21 cellular contexts compared by ENCODE assay signal in the genomic region with DNA sequence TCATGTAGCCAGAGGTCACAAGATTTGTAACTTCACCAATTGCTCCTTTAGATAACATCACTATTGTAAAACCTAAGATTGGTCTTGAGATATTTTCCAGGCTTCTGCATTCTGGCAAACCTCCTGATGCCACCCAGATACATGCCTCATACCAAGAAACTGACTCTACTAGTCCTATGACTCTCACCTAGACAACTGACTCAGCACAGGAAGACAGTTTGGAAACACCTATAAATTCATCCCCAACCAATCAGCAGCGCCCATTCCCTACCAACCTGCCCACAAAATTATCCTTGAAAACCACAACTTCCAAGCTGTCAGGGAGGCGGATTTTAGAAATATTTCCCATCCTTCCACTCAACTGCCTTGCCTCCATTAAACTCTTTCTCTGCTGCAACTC. TPM values are rescaled to one million over a fixed set of nuclear protein-coding genes. Genes with fewer than 3 reads are reported as not detected.
A peak's percentile ranks its signal among the peaks of the same experiment; 100 is the strongest.
DNase-seq lines count a peak whose midpoint lies in the region; ATAC-seq lines count a peak whose summit lies in the region.
"Had no signal": no experiment of that assay in that cellular context is flagged by ENCODE, and none has a peak within 500 bp of the region (broad histone marks: within the 10 kb centered on the region; RNA-seq: fewer than 3 reads in every experiment).

No MANE protein-coding gene starts in this region.

- no peak overlapping the region for H4K91ac ChIP-seq in mesenchymal stem cell (ENCODE audit: low read length)

- H2BK15ac ChIP-seq in mesenchymal stem cell (ENCODE audit: low read depth, poor library complexity, severe bottlenecking) = no peak overlapping the region

- no peaks in the 10 kb centered on the region for H3K27me3 ChIP-seq in mesenchymal stem cell (ENCODE audit: control insufficient read depth in 1 of 2, insufficient read depth in 1 of 2, low read length in 2 of 2)
- H3K27me3 ChIP-seq: BE2C, cardiac muscle cell, upper lobe of left lung had no signal

- H3K4me1 ChIP-seq in mesenchymal stem cell (ENCODE audit: control insufficient read depth, insufficient read depth, low read depth, low read length) = peaks cover 2% of the 10 kb centered on the region
- H3K4me1 ChIP-seq: BE2C, HAP-1 had no signal

- H3K9ac ChIP-seq in mesenchymal stem cell (ENCODE audit: low read length) = no peak overlapping the region
- H3K9ac ChIP-seq: KMS-11 had no signal

- peaks cover 0 to 4% of the 10 kb centered on the region in 2 experiments for H3K36me3 ChIP-seq in mesenchymal stem cell (ENCODE audit: control insufficient read depth in 1 of 2, insufficient read depth in 2 of 2, low read depth in 1 of 2, low read length in 2 of 2)
- H3K36me3 ChIP-seq: cardiac muscle cell had no signal

- peaks cover 4% of the 10 kb centered on the region for H3K27me3 Mint-ChIP-seq in activated T-helper 1 cell treated with anti-CD3 and anti-CD28 coated beads, Interleukin-12 subunit alpha, Interleukin-12 subunit beta, Interleukin-2, Interleukin-4 antibody, amounts not matched to agents 30 ng/mL and 10 ng/mL and 1 ng/mL, durations not matched to agents 14 hours and 24 hours and 36 hours (ENCODE audit: insufficient read depth)
- no peaks in the 10 kb centered on the region for H3K27me3 Mint-ChIP-seq in stimulated activated memory B cell treated with anti-CD40 and anti-IgM and Interleukin-4, amounts not matched to agents 10 μg/mL and 1 μg/mL and 100 μg/mL, for 72 hours

- DNase-seq in Daoy (ENCODE audit: low read depth) (peak; percentile 49), HPDE6-E6E7 (ENCODE audit: extremely low spot score) (peak; percentile 39), mesenchymal stem cell (no peak), NCI-H510A (lab: John Stamatoyannopoulos, UW) (no peak), DMS79 treated with DMSO at 0.1 percent for 48 hours (lab: John Stamatoyannopoulos, UW) (no peak)
- DNase-seq in activated T-helper 1 cell treated with anti-CD3 and anti-CD28 coated beads, Interleukin-12 subunit alpha, Interleukin-12 subunit beta, Interleukin-2, Interleukin-4 antibody, amounts not matched to agents 30 ng/mL and 10 ng/mL and 1 ng/mL, durations not matched to agents 14 hours and 24 hours and 36 hours (ENCODE audit: low spot score) = no peak
- DNase-seq: BE2C; hippocampal formation; kidney; NCI-H1417 treated with DMSO at 0.1 percent for 48 hours; RPMI8226; stimulated activated CD4-positive, alpha-beta T cell treated with anti-CD3 and anti-CD28 coated beads, Interleukin-12 subunit alpha, Interleukin-12 subunit beta, amount 100 ng/mL, for 4 hours; stimulated activated naive CD8-positive, alpha-beta T cell treated with anti-CD3 and anti-CD28 coated beads, Interleukin-15, Interleukin-2, amounts not matched to agents 100 U/mL and 50 U/mL, for 24 hours; SW 1271; upper lobe of left lung had no signal

- H3K9me3 ChIP-seq in mesenchymal stem cell (ENCODE audit: control insufficient read depth, low read length) = no peaks in the 10 kb centered on the region
- H3K9me3 ChIP-seq: BE2C, HAP-1, upper lobe of left lung had no signal

- H3K79me1 ChIP-seq in mesenchymal stem cell (replicated peaks; ENCODE audit: low read length, poor library complexity, severe bottlenecking) = peaks cover 16% of the 10 kb centered on the region

- H3K23ac ChIP-seq in mesenchymal stem cell (ENCODE audit: low read length in 2 of 2) = no peak overlapping the region

- no peak overlapping the region for H2BK120ac ChIP-seq in mesenchymal stem cell (ENCODE audit: low read depth, low read length)

- H3K4me3 Mint-ChIP-seq in activated T-helper 1 cell treated with anti-CD3 and anti-CD28 coated beads, Interleukin-12 subunit alpha, Interleukin-12 subunit beta, Interleukin-2, Interleukin-4 antibody, amounts not matched to agents 30 ng/mL and 10 ng/mL and 1 ng/mL, durations not matched to agents 14 hours and 24 hours and 36 hours = peak overlapping the region; percentile 31
- no peak overlapping the region for H3K4me3 Mint-ChIP-seq in stimulated activated memory B cell treated with anti-CD40 and anti-IgM and Interleukin-4, amounts not matched to agents 10 μg/mL and 1 μg/mL and 100 μg/mL, for 72 hours

- intact Hi-C loops in activated T-helper 1 cell treated with anti-CD3 and anti-CD28 coated beads, Interleukin-12 subunit alpha, Interleukin-12 subunit beta, Interleukin-2, Interleukin-4 antibody, amounts not matched to agents 30 ng/mL and 10 ng/mL and 1 ng/mL, durations not matched to agents 14 hours and 24 hours and 36 hours (cut with micrococcal nuclease) = loop anchor here (5.0 to 10.0 kb wide), 9 partner anchors 273 to 1128 kb away; partner anchors contain the start of genes KIFAP3 and SELL

- WGBS in mesenchymal stem cell = 100% methylated on average over 2 of the region's 2 CpGs

- no peak overlapping the region for H2BK12ac ChIP-seq in mesenchymal stem cell (ENCODE audit: low read length in 2 of 2)

- no peak overlapping the region for H2AFZ ChIP-seq in mesenchymal stem cell (ENCODE audit: low read depth, low read length)

- peak overlapping the region; percentile 64 for H2AK5ac ChIP-seq in mesenchymal stem cell (ENCODE audit: low read length, severe bottlenecking)

- H4K8ac ChIP-seq in mesenchymal stem cell (ENCODE audit: low read length) = no peak overlapping the region

- H3K27ac ChIP-seq in mesenchymal stem cell (ENCODE audit: low read length, poor library complexity, severe bottlenecking) = no peak overlapping the region
- H3K27ac ChIP-seq: cardiac muscle cell, KMS-11, upper lobe of left lung had no signal

- no peak overlapping the region for H3K4ac ChIP-seq in mesenchymal stem cell (ENCODE audit: low read depth in 1 of 2, low read length in 2 of 2)

- H2BK5ac ChIP-seq in mesenchymal stem cell (ENCODE audit: low read depth, low read length, poor library complexity, severe bottlenecking) = no peak overlapping the region

- H3K14ac ChIP-seq in mesenchymal stem cell (ENCODE audit: low read length in 2 of 2) = no peak overlapping the region

- H3K4me2 ChIP-seq in mesenchymal stem cell (ENCODE audit: low read length, poor library complexity, severe bottlenecking) = no peak overlapping the region
- H3K4me2 ChIP-seq: KMS-11 had no signal

- peaks cover 10% of the 10 kb centered on the region for H3K9me3 Mint-ChIP-seq in activated T-helper 1 cell treated with anti-CD3 and anti-CD28 coated beads, Interleukin-12 subunit alpha, Interleukin-12 subunit beta, Interleukin-2, Interleukin-4 antibody, amounts not matched to agents 30 ng/mL and 10 ng/mL and 1 ng/mL, durations not matched to agents 14 hours and 24 hours and 36 hours
- H3K9me3 Mint-ChIP-seq in stimulated activated memory B cell treated with anti-CD40 and anti-IgM and Interleukin-4, amounts not matched to agents 10 μg/mL and 1 μg/mL and 100 μg/mL, for 72 hours = peaks cover 4% of the 10 kb centered on the region
- H3K9me3 Mint-ChIP-seq: activated naive CD4-positive, alpha-beta T cell treated with anti-CD3 and anti-CD28 coated beads, Interleukin-2, amount 50 U/mL, for 72 hours had no signal

- H3K27ac Mint-ChIP-seq in activated T-helper 1 cell treated with anti-CD3 and anti-CD28 coated beads, Interleukin-12 subunit alpha, Interleukin-12 subunit beta, Interleukin-2, Interleukin-4 antibody, amounts not matched to agents 30 ng/mL and 10 ng/mL and 1 ng/mL, durations not matched to agents 14 hours and 24 hours and 36 hours = peak overlapping the region; percentile 32
- H3K27ac Mint-ChIP-seq in stimulated activated memory B cell treated with anti-CD40 and anti-IgM and Interleukin-4, amounts not matched to agents 10 μg/mL and 1 μg/mL and 100 μg/mL, for 72 hours = no peak overlapping the region

- H3K4me3 ChIP-seq in mesenchymal stem cell (ENCODE audit: insufficient read depth in 1 of 2, low read depth in 1 of 2, low read length in 2 of 2) = no peak overlapping the region
- H3K4me3 ChIP-seq: cardiac muscle cell, HAP-1, upper lobe of left lung had no signal

- peaks cover 11% of the 10 kb centered on the region for H3K36me3 Mint-ChIP-seq in activated T-helper 1 cell treated with anti-CD3 and anti-CD28 coated beads, Interleukin-12 subunit alpha, Interleukin-12 subunit beta, Interleukin-2, Interleukin-4 antibody, amounts not matched to agents 30 ng/mL and 10 ng/mL and 1 ng/mL, durations not matched to agents 14 hours and 24 hours and 36 hours (ENCODE audit: low read depth)
- no peaks in the 10 kb centered on the region for H3K36me3 Mint-ChIP-seq in stimulated activated memory B cell treated with anti-CD40 and anti-IgM and Interleukin-4, amounts not matched to agents 10 μg/mL and 1 μg/mL and 100 μg/mL, for 72 hours
- H3K36me3 Mint-ChIP-seq: activated naive CD4-positive, alpha-beta T cell treated with anti-CD3 and anti-CD28 coated beads, Interleukin-2, amount 50 U/mL, for 72 hours had no signal

- H3K18ac ChIP-seq in mesenchymal stem cell (ENCODE audit: low read depth in 1 of 2, low read length in 2 of 2) = no peak overlapping the region

- H3K4me1 Mint-ChIP-seq in activated T-helper 1 cell treated with anti-CD3 and anti-CD28 coated beads, Interleukin-12 subunit alpha, Interleukin-12 subunit beta, Interleukin-2, Interleukin-4 antibody, amounts not matched to agents 30 ng/mL and 10 ng/mL and 1 ng/mL, durations not matched to agents 14 hours and 24 hours and 36 hours (ENCODE audit: low read depth) = peaks cover 18% of the 10 kb centered on the region
- peaks cover 16% of the 10 kb centered on the region for H3K4me1 Mint-ChIP-seq in stimulated activated memory B cell treated with anti-CD40 and anti-IgM and Interleukin-4, amounts not matched to agents 10 μg/mL and 1 μg/mL and 100 μg/mL, for 72 hours

- ATAC-seq in GM18867 (IDR thresholded peaks at IDR 0.05; ENCODE audit: unreplicated experiment) = no peak
- ATAC-seq in stimulated activated memory B cell treated with anti-CD40 and anti-IgM and Interleukin-4, amounts not matched to agents 10 μg/mL and 1 μg/mL and 100 μg/mL, for 72 hours = no peak
- ATAC-seq: stimulated activated naive CD8-positive, alpha-beta T cell treated with anti-CD3 and anti-CD28 coated beads, Interleukin-15, Interleukin-2, amounts not matched to agents 100 U/mL and 50 U/mL, for 24 hours had no signal

RNA-seq across cellular contexts. Expression of gene NME7, which starts 2.6 kb away (rescaled TPM):
- 67.1 and 109 TPM in 2 replicates for total RNA-seq in Daoy (2014; rRNA removed; shearing (Covaris generic))
- total RNA-seq in activated T-helper 1 cell treated with anti-CD3 and anti-CD28 coated beads, Interleukin-12 subunit alpha, Interleukin-12 subunit beta, Interleukin-2, Interleukin-4 antibody, amounts not matched to agents 30 ng/mL and 10 ng/mL and 1 ng/mL, durations not matched to agents 14 hours and 24 hours and 36 hours = 13.9 and 25.8 TPM in 2 replicates
- 65.9 TPM for polyA plus RNA-seq in mesenchymal stem cell (2013, experiment 1 of 2)
- 65.5 TPM for polyA plus RNA-seq in mesenchymal stem cell (2013, experiment 2 of 2)

RNA-seq across cellular contexts. Expression of gene BLZF1, which starts 3.0 kb away (rescaled TPM):
- 47.4 and 49.4 TPM in 2 replicates for total RNA-seq in Daoy (2014; rRNA removed; shearing (Covaris generic))
- 15.1 and 16.1 TPM in 2 replicates for total RNA-seq in activated T-helper 1 cell treated with anti-CD3 and anti-CD28 coated beads, Interleukin-12 subunit alpha, Interleukin-12 subunit beta, Interleukin-2, Interleukin-4 antibody, amounts not matched to agents 30 ng/mL and 10 ng/mL and 1 ng/mL, durations not matched to agents 14 hours and 24 hours and 36 hours
- polyA plus RNA-seq in mesenchymal stem cell (2013, experiment 1 of 2) = 19.7 TPM
- polyA plus RNA-seq in mesenchymal stem cell (2013, experiment 2 of 2) = 19.7 TPM

Comparison
In these comparisons a context has a peak if more than half of its experiments do, and no peak if none do; other contexts are left out.
1. DNase-seq: peak in Daoy (single experiment) and HPDE6-E6E7 (single experiment); none in activated T-helper 1 cell treated with anti-CD3 and anti-CD28 coated beads, Interleukin-12 subunit alpha, Interleukin-12 subunit beta, Interleukin-2, Interleukin-4 antibody, amounts not matched to agents 30 ng/mL and 10 ng/mL and 1 ng/mL, durations not matched to agents 14 hours and 24 hours and 36 hours (single experiment), mesenchymal stem cell (single experiment), NCI-H510A (single experiment) and DMS79 treated with DMSO at 0.1 percent for 48 hours (single experiment).